In the genomic region with DNA sequence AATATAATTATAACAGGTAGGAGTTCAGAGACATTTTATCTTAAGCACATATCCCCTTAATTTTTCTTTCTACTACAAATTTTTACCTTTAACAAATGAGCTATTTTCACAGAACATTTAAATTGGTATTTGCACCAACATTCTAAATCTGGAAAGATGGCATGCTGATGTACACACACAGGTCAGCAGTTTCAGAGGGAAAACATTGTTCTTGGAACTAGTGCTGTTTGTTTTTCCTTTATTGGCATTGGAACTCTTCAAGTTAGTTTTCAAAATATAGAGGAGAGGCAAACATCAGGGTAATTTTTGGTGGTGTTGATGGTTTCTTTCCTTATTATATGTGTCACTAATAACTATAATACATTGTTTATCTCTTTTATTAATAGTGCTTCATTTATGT, we compare ENCODE assay signal across 17 cellular contexts.
DNase-seq lines count a peak whose midpoint lies in the region; ATAC-seq and TF ChIP-seq lines count a peak whose summit lies in the region.
"Had no signal": no experiment of that assay in that cellular context is flagged by ENCODE, and none has a peak within 500 bp of the region (broad histone marks: within the 10 kb centered on the region; RNA-seq: fewer than 3 reads in every experiment).

No MANE protein-coding gene starts in this region.

- ATAC-seq in CD4-positive, alpha-beta T cell (ENCODE audit: poor library complexity), result no peak
- no peak for ATAC-seq in natural killer cell treated with Interleukin-12 subunit alpha and Interleukin-12 subunit beta and Interleukin-15 and Interleukin-18, amount 100 ng/mL, for 72 hours
- no peak for ATAC-seq in GM19324 (IDR thresholded peaks at IDR 0.05; ENCODE audit: low FRiP score, unreplicated experiment)
- no peak for ATAC-seq in HG03095 (IDR thresholded peaks at IDR 0.05; ENCODE audit: unreplicated experiment)

- no peaks in the 10 kb centered on the region for H3K27me3 Mint-ChIP-seq in CD4-positive, alpha-beta T cell
- no peaks in the 10 kb centered on the region for H3K27me3 Mint-ChIP-seq in natural killer cell treated with Interleukin-12 subunit alpha and Interleukin-12 subunit beta and Interleukin-15 and Interleukin-18, amount 100 ng/mL, for 72 hours
- H3K27me3 Mint-ChIP-seq: CD4-positive, alpha-beta memory T cell had no signal

- no peaks in the 10 kb centered on the region for H3K36me3 Mint-ChIP-seq in CD4-positive, alpha-beta T cell (ENCODE audit: low read depth)
- no peaks in the 10 kb centered on the region for H3K36me3 Mint-ChIP-seq in natural killer cell treated with Interleukin-12 subunit alpha and Interleukin-12 subunit beta and Interleukin-15 and Interleukin-18, amount 100 ng/mL, for 72 hours
- H3K36me3 Mint-ChIP-seq: CD4-positive, alpha-beta memory T cell had no signal

- TF ChIP-seq CTCF in CD4-positive, alpha-beta T cell (IDR thresholded peaks at IDR 0.05), result no peak
- no peak for TF ChIP-seq CTCF in KMS-11 (conservative IDR thresholded peaks at IDR 0.05; ENCODE audit: low read depth, low read length)

- peak overlapping the region; percentile 75 for H3K4me2 ChIP-seq in KMS-11

- H3K9me3 Mint-ChIP-seq in CD4-positive, alpha-beta T cell, result no peaks in the 10 kb centered on the region
- H3K9me3 Mint-ChIP-seq in natural killer cell treated with Interleukin-12 subunit alpha and Interleukin-12 subunit beta and Interleukin-15 and Interleukin-18, amount 100 ng/mL, for 72 hours, result no peaks in the 10 kb centered on the region
- H3K9me3 Mint-ChIP-seq: CD4-positive, alpha-beta memory T cell had no signal

- peaks cover 16% of the 10 kb centered on the region for H3K4me1 Mint-ChIP-seq in CD4-positive, alpha-beta T cell (ENCODE audit: low read depth)
- H3K4me1 Mint-ChIP-seq in natural killer cell treated with Interleukin-12 subunit alpha and Interleukin-12 subunit beta and Interleukin-15 and Interleukin-18, amount 100 ng/mL, for 72 hours (ENCODE audit: low read depth in 2 of 2), result peaks cover 15 to 17% of the 10 kb centered on the region in 2 donors

- peak overlapping the region; percentile 90 for H3K27ac Mint-ChIP-seq in CD4-positive, alpha-beta T cell
- H3K27ac Mint-ChIP-seq in natural killer cell treated with Interleukin-12 subunit alpha and Interleukin-12 subunit beta and Interleukin-15 and Interleukin-18, amount 100 ng/mL, for 72 hours, result peak overlapping the region; percentile 86 to 94

- no peak for DNase-seq in CD4-positive, alpha-beta T cell
- DNase-seq in dermis microvascular lymphatic vessel endothelial cell (ENCODE audit: low read depth in 2 of 2) (peak; percentile 32 to 40), SIG-M5 treated with dmso at 0.1 percent for 504 hours (lab: John Stamatoyannopoulos, UW; ENCODE audit: unreplicated experiment) (no peak), SW 1271 (lab: John Stamatoyannopoulos, UW) (no peak)
- DNase-seq in natural killer cell treated with Interleukin-12 subunit alpha and Interleukin-12 subunit beta and Interleukin-15 and Interleukin-18, amount 100 ng/mL, for 72 hours (ENCODE audit: low spot score), result no peak
- DNase-seq: Caco-2; CD4-positive, alpha-beta memory T cell; H7; KG1; NCI-H1417; NCI-H1694 treated with DMSO at 0.1 percent for 48 hours; NCI-H510A; NCI-H748 treated with DMSO at 0.1 percent for 48 hours had no signal

- POLR2A ChIA-PET in CD4-positive, alpha-beta T cell (lab: Charles Lee), result interaction anchor here (0.7 kb wide), 1 partner anchor 285 kb away, joined by 3 read pairs; no protein-coding TSS in a partner anchor

- H3K9ac ChIP-seq in KMS-11, result peak overlapping the region; percentile 62; the same call in 1 of the 2 replicates

- CTCF ChIA-PET in CD4-positive, alpha-beta T cell (lab: Charles Lee), result no interaction called here

- intact Hi-C loops in CD4-positive, alpha-beta T cell (cut with DNase I, micrococcal nuclease), result no loop called here

- H4K20me1 ChIP-seq in KMS-11 (ENCODE audit: insufficient read depth), result no peaks in the 10 kb centered on the region

- H3K9me3 ChIP-seq in CD4-positive, alpha-beta T cell (ENCODE audit: control insufficient read depth, low read length), result no peaks in the 10 kb centered on the region
- H3K9me3 ChIP-seq: Caco-2, SJSA1 had no signal

- no peak overlapping the region for H3K27ac ChIP-seq in CD4-positive, alpha-beta T cell (ENCODE audit: low read depth, low read length)
- peak overlapping the region; percentile 83 for H3K27ac ChIP-seq in KMS-11
- H3K27ac ChIP-seq: SJSA1 had no signal

- H3K4me3 Mint-ChIP-seq in CD4-positive, alpha-beta T cell, result no peak overlapping the region
- H3K4me3 Mint-ChIP-seq in natural killer cell treated with Interleukin-12 subunit alpha and Interleukin-12 subunit beta and Interleukin-15 and Interleukin-18, amount 100 ng/mL, for 72 hours, result peak overlapping the region; percentile 74

- H3K36me3 ChIP-seq in KMS-11 (ENCODE audit: insufficient read depth), result no peaks in the 10 kb centered on the region
- H3K36me3 ChIP-seq: SJSA1 had no signal

- H3K79me2 ChIP-seq in KMS-11 (ENCODE audit: insufficient read depth, low read depth), result no peaks in the 10 kb centered on the region; the same call in 1 of the 2 replicates

- peaks cover 51% of the 10 kb centered on the region for H3K4me1 ChIP-seq in KMS-11 (ENCODE audit: low read depth, poor library complexity, severe bottlenecking)

- no peak overlapping the region for H3K4me3 ChIP-seq in KMS-11 (IDR thresholded peaks at IDR 0.05; ENCODE audit: insufficient read depth, low read depth, low read length)
- H3K4me3 ChIP-seq: SJSA1 had no signal

- no peak overlapping the region for H2AFZ ChIP-seq in KMS-11 (ENCODE audit: low read depth)

- H3K27me3 ChIP-seq in CD4-positive, alpha-beta T cell (ENCODE audit: control insufficient read depth, insufficient read depth, low read length), result no peaks in the 10 kb centered on the region
- no peaks in the 10 kb centered on the region for H3K27me3 ChIP-seq in KMS-11 (ENCODE audit: insufficient read depth, low read depth)
- H3K27me3 ChIP-seq: SJSA1 had no signal

Comparison
In these comparisons a context has a peak if more than half of its experiments do, and no peak if none do; other contexts are left out.
1. DNase-seq: peak in dermis microvascular lymphatic vessel endothelial cell (2 of 2); none in CD4-positive, alpha-beta T cell (0 of 10), natural killer cell treated with Interleukin-12 subunit alpha and Interleukin-12 subunit beta and Interleukin-15 and Interleukin-18, amount 100 ng/mL, for 72 hours (single experiment), SIG-M5 treated with dmso at 0.1 percent for 504 hours (single experiment) and SW 1271 (0 of 2).